ENCODE assay signal across 1 cellular context in the genomic region with DNA sequence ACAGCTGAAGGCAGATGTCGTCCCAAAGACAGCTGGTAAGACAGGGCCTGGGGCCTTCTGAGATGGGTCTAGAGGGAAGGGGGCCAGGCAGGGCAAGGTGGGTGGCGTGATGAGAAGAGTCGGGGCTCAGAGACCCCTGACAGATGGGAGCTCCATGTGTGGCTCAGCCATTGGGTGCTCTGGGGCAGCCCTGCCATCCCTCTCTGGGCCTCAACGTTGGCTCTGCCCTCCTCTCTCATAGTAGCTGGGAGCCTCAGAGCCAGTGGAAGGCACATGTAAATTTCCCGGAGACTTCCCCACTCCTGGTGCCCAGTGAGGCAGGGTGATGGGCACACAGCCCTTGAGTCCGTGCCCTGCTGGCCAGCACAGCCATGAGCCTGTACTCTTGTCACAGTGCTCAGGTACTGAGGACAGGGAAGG.
TF ChIP-seq lines count a peak whose summit lies in the region.

No MANE protein-coding gene starts in this region.

TF ChIP-seq in HepG2, 621 proteins besides CTCF, POLR2A, EP300 and RAD21 (continued from another document):
- TF ChIP-seq, protein P1, sequence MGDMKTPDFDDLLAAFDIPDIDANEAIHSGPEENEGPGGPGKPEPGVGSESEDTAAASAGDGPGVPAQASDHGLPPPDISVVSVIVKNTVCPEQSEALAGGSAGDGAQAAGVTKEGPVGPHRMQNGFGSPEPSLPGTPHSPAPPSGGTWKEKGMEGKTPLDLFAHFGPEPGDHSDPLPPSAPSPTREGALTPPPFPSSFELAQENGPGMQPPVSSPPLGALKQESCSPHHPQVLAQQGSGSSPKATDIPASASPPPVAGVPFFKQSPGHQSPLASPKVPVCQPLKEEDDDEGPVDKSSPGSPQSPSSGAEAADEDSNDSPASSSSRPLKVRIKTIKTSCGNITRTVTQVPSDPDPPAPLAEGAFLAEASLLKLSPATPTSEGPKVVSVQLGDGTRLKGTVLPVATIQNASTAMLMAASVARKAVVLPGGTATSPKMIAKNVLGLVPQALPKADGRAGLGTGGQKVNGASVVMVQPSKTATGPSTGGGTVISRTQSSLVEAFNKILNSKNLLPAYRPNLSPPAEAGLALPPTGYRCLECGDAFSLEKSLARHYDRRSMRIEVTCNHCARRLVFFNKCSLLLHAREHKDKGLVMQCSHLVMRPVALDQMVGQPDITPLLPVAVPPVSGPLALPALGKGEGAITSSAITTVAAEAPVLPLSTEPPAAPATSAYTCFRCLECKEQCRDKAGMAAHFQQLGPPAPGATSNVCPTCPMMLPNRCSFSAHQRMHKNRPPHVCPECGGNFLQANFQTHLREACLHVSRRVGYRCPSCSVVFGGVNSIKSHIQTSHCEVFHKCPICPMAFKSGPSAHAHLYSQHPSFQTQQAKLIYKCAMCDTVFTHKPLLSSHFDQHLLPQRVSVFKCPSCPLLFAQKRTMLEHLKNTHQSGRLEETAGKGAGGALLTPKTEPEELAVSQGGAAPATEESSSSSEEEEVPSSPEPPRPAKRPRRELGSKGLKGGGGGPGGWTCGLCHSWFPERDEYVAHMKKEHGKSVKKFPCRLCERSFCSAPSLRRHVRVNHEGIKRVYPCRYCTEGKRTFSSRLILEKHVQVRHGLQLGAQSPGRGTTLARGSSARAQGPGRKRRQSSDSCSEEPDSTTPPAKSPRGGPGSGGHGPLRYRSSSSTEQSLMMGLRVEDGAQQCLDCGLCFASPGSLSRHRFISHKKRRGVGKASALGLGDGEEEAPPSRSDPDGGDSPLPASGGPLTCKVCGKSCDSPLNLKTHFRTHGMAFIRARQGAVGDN (CRISPR knock-in tag; IDR thresholded peaks at IDR 0.05), result 0 out of 2 replicates have a peak, but pooled peaks have one; percentile 1
- TF ChIP-seq MBD4 (IDR thresholded peaks at IDR 0.05; ENCODE audit: borderline replicate concordance, low read length), result no peak
- TF ChIP-seq ZNF768 (CRISPR knock-in tag; IDR thresholded peaks at IDR 0.05), result peak; percentile 26; the same call in 1 of the 2 replicates
